ENCODE assay signal across 8 cellular contexts in genomic region chr19:48618916-48619691, GRCh38. TPM values are rescaled to one million over a fixed set of nuclear protein-coding genes. Genes with fewer than 3 reads are reported as not detected.
A peak's percentile ranks its signal among the peaks of the same experiment; 100 is the strongest.
DNase-seq lines count a peak whose midpoint lies in the region; ATAC-seq and TF ChIP-seq lines count a peak whose summit lies in the region.

Gene RPL18, minus strand, starts transcription at chr19:48619178. Its CDS starts 35 bp downstream, at chr19:48619143.
Gene SPHK2, plus strand, starts transcription at chr19:48619506. Its CDS starts 1,009 bp downstream, at chr19:48620515.

- no peaks in the 10 kb centered on the region for H3K9me3 Mint-ChIP-seq in activated naive CD4-positive, alpha-beta T cell treated with anti-CD3 and anti-CD28 coated beads, Interleukin-2, amount 50 U/mL, for 72 hours

- ATAC-seq in HG02610 (IDR thresholded peaks at IDR 0.05; ENCODE audit: unreplicated experiment) (peak; percentile 83), omental fat pad (ENCODE audit: low FRiP score) (peak; percentile 87)
- ATAC-seq in activated naive CD4-positive, alpha-beta T cell treated with anti-CD3 and anti-CD28 coated beads, Interleukin-2, amount 50 U/mL, for 72 hours, result peak; percentile 77 to 85

- no peaks in the 10 kb centered on the region for H3K27me3 ChIP-seq in testis

- peaks cover 62% of the 10 kb centered on the region in 2 donors for H3K36me3 Mint-ChIP-seq in activated naive CD4-positive, alpha-beta T cell treated with anti-CD3 and anti-CD28 coated beads, Interleukin-2, amount 50 U/mL, for 72 hours

- no peaks in the 10 kb centered on the region for H3K36me3 ChIP-seq in testis (ENCODE audit: low read depth, missing control alignments)

- peak; percentile 66 for TF ChIP-seq POLR2A in testis (IDR thresholded peaks at IDR 0.05)

- H3K9me3 ChIP-seq in testis, result no peaks in the 10 kb centered on the region

- peak within 1 kb of the TSS; percentile 97 for H3K4me3 ChIP-seq in GM08714 (ENCODE audit: low read length)
- H3K4me3 ChIP-seq in testis, result peak within 1 kb of the TSS; percentile 82 to 83

- H3K27ac ChIP-seq in testis, result peak within 1 kb of the TSS; percentile 75 to 91

- TF ChIP-seq CTCF in omental fat pad (IDR thresholded peaks at IDR 0.05) (no peak), testis (IDR thresholded peaks at IDR 0.05) (no peak)

- WGBS in testis, 2 donors, result 1 to 3% methylated on average over 17 to 63 of the region's 69 CpGs

- DNase-seq in NCI-H1092 treated with DMSO at 0.1 percent for 48 hours (lab: John Stamatoyannopoulos, UW), result peak; percentile 98
- peak; percentile 79 for DNase-seq in SKM-1 (lab: John Stamatoyannopoulos, UW; ENCODE audit: unreplicated experiment)
- peak; percentile 94 to 95 for DNase-seq in activated naive CD4-positive, alpha-beta T cell treated with anti-CD3 and anti-CD28 coated beads, Interleukin-2, amount 50 U/mL, for 72 hours (ENCODE audit: low spot score in 2 of 2)
- peak; percentile 96 for DNase-seq in glomerular endothelial cell (ENCODE audit: extremely low read depth, low read depth, low spot score)
- DNase-seq in omental fat pad (ENCODE audit: low spot score), result peak; percentile 78
- peak; percentile 99 for DNase-seq in testis

- H3K27ac Mint-ChIP-seq in activated naive CD4-positive, alpha-beta T cell treated with anti-CD3 and anti-CD28 coated beads, Interleukin-2, amount 50 U/mL, for 72 hours, result peak within 1 kb of the TSS; percentile 95 to 100

- intact Hi-C loops in testis (cut with DNase I; ENCODE audit: low total_unique reads), result no loop called here

- H3K4me1 ChIP-seq in testis, result peaks cover 31% of the 10 kb centered on the region

RNA-seq across cellular contexts. Expression of gene RPL18, which starts in this region (rescaled TPM):
- total RNA-seq in activated naive CD4-positive, alpha-beta T cell treated with anti-CD3 and anti-CD28 coated beads, Interleukin-2, amount 50 U/mL, for 72 hours, result 1,000 to 10,000 TPM; 2,030 to 2,264 TPM
- 1,686 and 2,007 TPM in 2 replicates for total RNA-seq in glomerular endothelial cell
- total RNA-seq in omental fat pad, result 1,000 to 10,000 TPM; 1,539 to 2,303 (median 1,904) TPM
- total RNA-seq in testis, result 1,000 to 10,000 TPM; 1,047 to 1,537 TPM
- polyA plus RNA-seq in testis (ENCODE audit: insufficient read depth, low read depth, low replicate concordance), result 1,050 TPM

RNA-seq across cellular contexts. Expression of gene SPHK2, which starts in this region (rescaled TPM):
- total RNA-seq in activated naive CD4-positive, alpha-beta T cell treated with anti-CD3 and anti-CD28 coated beads, Interleukin-2, amount 50 U/mL, for 72 hours, result 10 to 100 TPM; 25.7 to 40.4 TPM
- total RNA-seq in glomerular endothelial cell (8.9 and 21.2 TPM in 2 replicates), omental fat pad (10 to 100 TPM in 2 of 4 donors, 1 to 10 TPM in 2; 6.0 to 16.2 (median 9.5) TPM), testis (10 to 100 TPM; 31.2 to 43.1 TPM)
- polyA plus RNA-seq in testis (ENCODE audit: insufficient read depth, low read depth, low replicate concordance), result 47.6 TPM

Comparison
In these comparisons a context has a peak if more than half of its experiments do, and no peak if none do; other contexts are left out.
1. Peak in every context shown above with its lines: DNase-seq, ATAC-seq, H3K4me3 ChIP-seq and H3K27ac ChIP-seq.